Comparison of ENCODE assay signal across 3 cellular contexts in genomic region chr20:34046330-34046729, GRCh38.
TF ChIP-seq lines count a peak whose summit lies in the region.

No MANE protein-coding gene starts in this region.

TF ChIP-seq in GM23338, 12 proteins besides CTCF, POLR2A, EP300 and RAD21 (continues in another document):
- TF ChIP-seq REST (IDR thresholded peaks at IDR 0.05; ENCODE audit: unreplicated experiment) = no peak
- no peak for TF ChIP-seq EZH2phosphoT487 (IDR thresholded peaks at IDR 0.05; ENCODE audit: unreplicated experiment)
- TF ChIP-seq ZNF114 (CRISPR knock-in tag; IDR thresholded peaks at IDR 0.05) = no peak
- no peak for TF ChIP-seq ZNF331 (CRISPR knock-in tag; IDR thresholded peaks at IDR 0.05; ENCODE audit: low read depth)
- TF ChIP-seq JUNB (IDR thresholded peaks at IDR 0.05; ENCODE audit: unreplicated experiment) = no peak
- TF ChIP-seq EZH2 (IDR thresholded peaks at IDR 0.05; ENCODE audit: low read depth, unreplicated experiment) = no peak
- no peak for TF ChIP-seq STAT1 (IDR thresholded peaks at IDR 0.05; ENCODE audit: unreplicated experiment)

TF ChIP-seq in H1, 55 proteins besides CTCF, POLR2A, EP300 and RAD21 (continues in another document):
- TF ChIP-seq NRF1 (IDR thresholded peaks at IDR 0.05; ENCODE audit: low read depth, low read length) (no peak), POU5F1 (IDR thresholded peaks at IDR 0.05; ENCODE audit: low read depth, low read length) (no peak), JUND (IDR thresholded peaks at IDR 0.05; ENCODE audit: low read length) (no peak), PHF8 (conservative IDR thresholded peaks at IDR 0.05; ENCODE audit: low read depth, low read length) (no peak), ATF2 (IDR thresholded peaks at IDR 0.05; ENCODE audit: low read length) (no peak), KDM4A (IDR thresholded peaks at IDR 0.05; ENCODE audit: low read depth, low read length, severe bottlenecking) (no peak), SIN3A (conservative IDR thresholded peaks at IDR 0.05 in 1 of 2, IDR thresholded peaks at IDR 0.05 in 1 of 2; ENCODE audit: low read depth in 1 of 2, low read length in 2 of 2) (no peak), CHD7 (IDR thresholded peaks at IDR 0.05; ENCODE audit: insufficient replicate concordance, low read length) (no peak), MAX (IDR thresholded peaks at IDR 0.05) (no peak), TAF1 (IDR thresholded peaks at IDR 0.05; ENCODE audit: low read depth, low read length) (no peak), GTF2F1 (IDR thresholded peaks at IDR 0.05; ENCODE audit: borderline replicate concordance, low read depth, low read length) (no peak), FOSL1 (IDR thresholded peaks at IDR 0.05; ENCODE audit: insufficient read depth, low read depth, low read length) (no peak), POLR2AphosphoS5 (IDR thresholded peaks at IDR 0.05; ENCODE audit: low read depth, low read length) (no peak)

TF ChIP-seq in HEK293T, 16 proteins besides CTCF, POLR2A, EP300 and RAD21:
- TF ChIP-seq ZNF384 (IDR thresholded peaks at IDR 0.05) (no peak), FOXM1 (IDR thresholded peaks at IDR 0.05; ENCODE audit: borderline replicate concordance) (no peak), FOXK2 (IDR thresholded peaks at IDR 0.05) (no peak), ELF4 (IDR thresholded peaks at IDR 0.05) (no peak), ARNT (IDR thresholded peaks at IDR 0.05) (no peak), PKNOX1 (IDR thresholded peaks at IDR 0.05) (no peak), LEF1 (IDR thresholded peaks at IDR 0.05; ENCODE audit: borderline replicate concordance) (no peak), BHLHE40 (IDR thresholded peaks at IDR 0.05; ENCODE audit: borderline replicate concordance) (no peak), FOXA1 (IDR thresholded peaks at IDR 0.05) (no peak)
